Comparison of ENCODE assay signal across 9 cellular contexts in the genomic region with DNA sequence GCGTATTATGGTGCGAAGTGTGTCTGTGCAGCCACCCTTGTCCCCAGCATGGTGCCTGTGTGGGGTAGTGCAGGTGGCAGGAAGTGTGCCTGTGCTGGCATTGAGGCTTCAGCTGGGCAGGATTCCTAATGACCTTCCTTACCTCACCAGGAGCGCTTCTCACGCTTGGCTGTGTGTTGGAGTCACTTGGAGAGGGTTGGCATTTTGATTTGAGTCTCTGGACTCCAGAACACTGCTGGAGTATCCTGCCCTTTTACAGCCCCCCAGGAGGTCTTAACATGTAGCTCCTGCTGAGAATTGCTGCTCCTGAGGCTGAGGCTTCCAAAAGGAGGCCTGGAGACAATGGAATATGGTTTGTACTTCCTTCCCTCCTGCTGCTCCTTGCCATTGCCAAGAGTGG.
A peak's percentile ranks its signal among the peaks of the same experiment; 100 is the strongest.
DNase-seq lines count a peak whose midpoint lies in the region; ATAC-seq, FAIRE-seq and TF ChIP-seq lines count a peak whose summit lies in the region.
"Had no signal": no experiment of that assay in that cellular context is flagged by ENCODE, and none has a peak within 500 bp of the region (broad histone marks: within the 10 kb centered on the region; RNA-seq: fewer than 3 reads in every experiment).

No MANE protein-coding gene starts in this region.

- TF ChIP-seq CTCF in GM06990 (IDR thresholded peaks at IDR 0.05; ENCODE audit: insufficient read depth, low read length, poor library complexity, severe bottlenecking) (no peak), endothelial cell (IDR thresholded peaks at IDR 0.05; ENCODE audit: unreplicated experiment) (no peak), neural progenitor cell (IDR thresholded peaks at IDR 0.05) (no peak), body of pancreas (IDR thresholded peaks at IDR 0.05) (no peak)

- H3K27ac ChIP-seq in neural progenitor cell (no peak overlapping the region), body of pancreas (peak overlapping the region in 2 of 4 donors; percentile 13 to 37)

- H3K9me3 Mint-ChIP-seq in endothelial cell (ENCODE audit: unreplicated experiment): no peaks in the 10 kb centered on the region
- peaks cover 23% of the 10 kb centered on the region for H3K9me3 Mint-ChIP-seq in neural progenitor cell

- H3K4me3 Mint-ChIP-seq in endothelial cell (ENCODE audit: unreplicated experiment): peak overlapping the region; percentile 97
- H3K4me3 Mint-ChIP-seq in neural progenitor cell: no peak overlapping the region
- H3K4me3 Mint-ChIP-seq: activated CD8-positive, alpha-beta memory T cell treated with anti-CD3 and anti-CD28 coated beads, Interleukin-2, amount 10 ng/mL, durations not matched to agents 7 days and 5 days had no signal

- no peak for TF ChIP-seq POLR2A in body of pancreas (IDR thresholded peaks at IDR 0.05)

- H3F3A ChIP-seq in neural progenitor cell (ENCODE audit: low read depth): peaks cover 7% of the 10 kb centered on the region

- 61 to 66% methylated on average over 4 of the region's 4 CpGs for WGBS in body of pancreas, 2 donors

- H4K20me1 ChIP-seq in neural progenitor cell (ENCODE audit: low read depth): peaks cover 68% of the 10 kb centered on the region

- ATAC-seq in body of pancreas: no peak
- no peak for ATAC-seq in GM21717 (IDR thresholded peaks at IDR 0.05; ENCODE audit: unreplicated experiment)
- ATAC-seq: activated CD8-positive, alpha-beta memory T cell treated with anti-CD3 and anti-CD28 coated beads, Interleukin-2, amount 10 ng/mL, durations not matched to agents 7 days and 5 days had no signal

- no peak overlapping the region for H2AFZ ChIP-seq in neural progenitor cell (replicated peaks)

- DNase-seq in GM06990 (ENCODE audit: extremely low read depth, insufficient read length) (no peak), NCI-H1092 treated with DMSO at 0.1 percent for 48 hours (lab: John Stamatoyannopoulos, UW) (peak; percentile 45), endothelial cell (ENCODE audit: low spot score) (no peak), neural progenitor cell (ENCODE audit: low spot score) (no peak), HTR-8/SVneo (ENCODE audit: insufficient read length, low spot score) (no peak), body of pancreas (no peak), NCI-H526 treated with DMSO at 0.1 percent for 48 hours (lab: John Stamatoyannopoulos, UW) (no peak)
- DNase-seq: activated CD8-positive, alpha-beta memory T cell treated with anti-CD3 and anti-CD28 coated beads, Interleukin-2, amount 10 ng/mL, durations not matched to agents 7 days and 5 days had no signal

- no peak overlapping the region for H3K9ac ChIP-seq in neural progenitor cell

- intact Hi-C loops in body of pancreas (cut with DNase I): no loop called here

- H3K4me3 ChIP-seq in GM06990 (replicated peaks; ENCODE audit: low read depth, low read length): peak overlapping the region; percentile 33
- no peak overlapping the region for H3K4me3 ChIP-seq in neural progenitor cell
- H3K4me3 ChIP-seq in body of pancreas: no peak overlapping the region

- H3K4me2 ChIP-seq in neural progenitor cell: peak overlapping the region; percentile 21

- FAIRE-seq in HTR-8/SVneo (lab: Jason Lieb, UNC): no peak

- H3K4me1 Mint-ChIP-seq in endothelial cell (ENCODE audit: unreplicated experiment) (peaks cover 64% of the 10 kb centered on the region), neural progenitor cell (peaks cover 48% of the 10 kb centered on the region)

- H3K9me3 ChIP-seq in neural progenitor cell (ENCODE audit: low read depth) (no peaks in the 10 kb centered on the region), body of pancreas (no peaks in the 10 kb centered on the region)

- H3K4me1 ChIP-seq in neural progenitor cell: peaks cover 33% of the 10 kb centered on the region
- peaks cover 28% of the 10 kb centered on the region for H3K4me1 ChIP-seq in body of pancreas

- peaks cover 95% of the 10 kb centered on the region for H3K79me2 ChIP-seq in neural progenitor cell (ENCODE audit: low read depth)

- H3K27me3 ChIP-seq in GM06990 (replicated peaks; ENCODE audit: control insufficient read depth, insufficient read depth, low read length) (no peaks in the 10 kb centered on the region), neural progenitor cell (no peaks in the 10 kb centered on the region), body of pancreas (no peaks in the 10 kb centered on the region)

- H3K27me3 Mint-ChIP-seq in endothelial cell (ENCODE audit: unreplicated experiment) (peaks cover 14% of the 10 kb centered on the region), neural progenitor cell (ENCODE audit: insufficient read depth, low read depth) (peaks cover 4% of the 10 kb centered on the region)
- H3K27me3 Mint-ChIP-seq: activated CD8-positive, alpha-beta memory T cell treated with anti-CD3 and anti-CD28 coated beads, Interleukin-2, amount 10 ng/mL, durations not matched to agents 7 days and 5 days had no signal

- peaks cover 44% of the 10 kb centered on the region for H3K36me3 Mint-ChIP-seq in endothelial cell (ENCODE audit: low read depth, unreplicated experiment)
- H3K36me3 Mint-ChIP-seq in neural progenitor cell: peaks cover 39% of the 10 kb centered on the region

- H3K27ac Mint-ChIP-seq in endothelial cell (ENCODE audit: unreplicated experiment) (peak overlapping the region; percentile 94), neural progenitor cell (no peak overlapping the region)
- H3K27ac Mint-ChIP-seq: activated CD8-positive, alpha-beta memory T cell treated with anti-CD3 and anti-CD28 coated beads, Interleukin-2, amount 10 ng/mL, durations not matched to agents 7 days and 5 days had no signal

- H3K36me3 ChIP-seq in GM06990 (ENCODE audit: control insufficient read depth, insufficient read depth, low read length) (peaks cover 9% of the 10 kb centered on the region), neural progenitor cell (no peaks in the 10 kb centered on the region), body of pancreas (replicated peaks in 1 of 2; ENCODE audit: insufficient read depth in 1 of 2, low read depth in 2 of 2) (no peaks in the 10 kb centered on the region)
